In the genomic region with DNA sequence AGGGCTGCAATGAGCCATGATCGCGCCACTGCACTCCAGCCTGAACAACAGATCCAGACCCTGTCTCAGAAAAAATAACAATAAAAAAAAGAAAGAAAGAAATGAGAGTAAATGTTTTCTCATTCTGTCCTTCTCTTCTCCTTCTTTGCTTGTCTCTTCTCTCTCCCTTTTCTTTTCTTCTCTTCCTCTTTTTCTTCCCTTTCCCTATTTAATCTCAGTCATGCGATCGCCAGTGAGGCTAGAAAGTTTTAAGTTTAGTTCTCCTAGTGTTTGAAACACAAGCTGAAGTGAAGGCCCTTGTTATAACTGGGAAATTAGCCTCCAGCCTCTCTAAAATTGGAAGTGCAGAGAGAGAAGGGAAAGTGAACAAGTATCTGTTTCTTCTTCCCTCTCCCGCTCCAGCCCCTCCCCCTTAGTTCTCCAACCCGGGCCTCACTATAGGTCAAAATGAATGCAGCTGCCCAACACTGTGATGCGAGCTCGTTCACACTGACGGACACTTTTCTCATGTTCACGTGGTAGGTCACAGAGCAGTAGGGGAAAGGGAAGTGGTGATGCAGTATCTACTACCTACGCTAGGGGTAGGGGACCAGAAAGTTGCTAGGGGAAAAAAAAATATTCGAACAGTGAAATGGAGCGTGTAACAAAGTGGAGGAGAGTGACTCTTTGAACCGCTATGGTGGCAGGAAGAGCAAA, we compare ENCODE assay signal across 9 cellular contexts. TPM values are rescaled to one million over a fixed set of nuclear protein-coding genes. Genes with fewer than 3 reads are reported as not detected.
A peak's percentile ranks its signal among the peaks of the same experiment; 100 is the strongest.
DNase-seq lines count a peak whose midpoint lies in the region; ATAC-seq lines count a peak whose summit lies in the region.
"Had no signal": no experiment of that assay in that cellular context is flagged by ENCODE, and none has a peak within 500 bp of the region (broad histone marks: within the 10 kb centered on the region; RNA-seq: fewer than 3 reads in every experiment).

No MANE protein-coding gene starts in this region.

- peak overlapping the region; percentile 62 to 84 (median 76) for H3K4me3 Mint-ChIP-seq in naive thymus-derived CD8-positive, alpha-beta T cell

- no peaks in the 10 kb centered on the region for H3K27me3 Mint-ChIP-seq in naive thymus-derived CD8-positive, alpha-beta T cell

- H3K9me3 Mint-ChIP-seq in naive thymus-derived CD8-positive, alpha-beta T cell = no peaks in the 10 kb centered on the region

- H3K4me1 Mint-ChIP-seq in naive thymus-derived CD8-positive, alpha-beta T cell = peaks cover 11 to 24% (median 18%) of the 10 kb centered on the region in 4 donors

- no peaks in the 10 kb centered on the region for H3K36me3 Mint-ChIP-seq in naive thymus-derived CD8-positive, alpha-beta T cell

- POLR2A ChIA-PET in naive thymus-derived CD8-positive, alpha-beta T cell (lab: Charles Lee) = interaction anchor here (1.0 kb wide), 1 partner anchor 24 kb away, joined by 10 read pairs; a partner anchor contains a TSS

- H3K27ac Mint-ChIP-seq in naive thymus-derived CD8-positive, alpha-beta T cell = peak overlapping the region; percentile 25 to 90 (median 78)

- ATAC-seq in GM19468 (IDR thresholded peaks at IDR 0.05; ENCODE audit: extremely low read depth, unreplicated experiment) (peak; percentile 99), HG03520 (IDR thresholded peaks at IDR 0.05; ENCODE audit: unreplicated experiment) (peak; percentile 99)
- peak; percentile 98 to 99 for ATAC-seq in naive thymus-derived CD8-positive, alpha-beta T cell
- ATAC-seq: gastrocnemius medialis had no signal

- DNase-seq in DMS53 treated with DMSO at 0.1 percent for 48 hours (lab: John Stamatoyannopoulos, UW; ENCODE audit: unreplicated experiment) (peak; percentile 76), UCSD-AML1 (lab: John Stamatoyannopoulos, UW; ENCODE audit: unreplicated experiment) (peak; percentile 43), dermis blood vessel endothelial cell (peak; percentile 26), hepatic stellate cell (ENCODE audit: low spot score) (no peak), NCI-H146 (lab: John Stamatoyannopoulos, UW) (no peak)
- peak in 9 of 10 donors; percentile 11 to 75 (median 46) for DNase-seq in naive thymus-derived CD8-positive, alpha-beta T cell

RNA-seq across cellular contexts. Expression of a gene that starts 23.4 kb away (rescaled TPM):
- total RNA-seq in dermis blood vessel endothelial cell = 7.0 and 7.4 TPM in 2 replicates
- 10 to 100 TPM; 25.9 to 28.9 TPM for total RNA-seq in naive thymus-derived CD8-positive, alpha-beta T cell
- polyA plus RNA-seq in naive thymus-derived CD8-positive, alpha-beta T cell = 10 to 100 TPM in 1 of 3 donors, 1 to 10 TPM in 2; 6.3 to 11.8 (median 8.0) TPM

Comparison
In these comparisons a context has a peak if more than half of its experiments do, and no peak if none do; other contexts are left out.
1. DNase-seq: peak in DMS53 treated with DMSO at 0.1 percent for 48 hours (single experiment), UCSD-AML1 (single experiment), dermis blood vessel endothelial cell (single experiment) and naive thymus-derived CD8-positive, alpha-beta T cell (9 of 10); none in hepatic stellate cell (single experiment) and NCI-H146 (single experiment).
2. Peak in every context shown above with its lines, with median percentiles within 50 percentile points of each other: ATAC-seq.